5 cellular contexts compared by ENCODE assay signal in the genomic region with DNA sequence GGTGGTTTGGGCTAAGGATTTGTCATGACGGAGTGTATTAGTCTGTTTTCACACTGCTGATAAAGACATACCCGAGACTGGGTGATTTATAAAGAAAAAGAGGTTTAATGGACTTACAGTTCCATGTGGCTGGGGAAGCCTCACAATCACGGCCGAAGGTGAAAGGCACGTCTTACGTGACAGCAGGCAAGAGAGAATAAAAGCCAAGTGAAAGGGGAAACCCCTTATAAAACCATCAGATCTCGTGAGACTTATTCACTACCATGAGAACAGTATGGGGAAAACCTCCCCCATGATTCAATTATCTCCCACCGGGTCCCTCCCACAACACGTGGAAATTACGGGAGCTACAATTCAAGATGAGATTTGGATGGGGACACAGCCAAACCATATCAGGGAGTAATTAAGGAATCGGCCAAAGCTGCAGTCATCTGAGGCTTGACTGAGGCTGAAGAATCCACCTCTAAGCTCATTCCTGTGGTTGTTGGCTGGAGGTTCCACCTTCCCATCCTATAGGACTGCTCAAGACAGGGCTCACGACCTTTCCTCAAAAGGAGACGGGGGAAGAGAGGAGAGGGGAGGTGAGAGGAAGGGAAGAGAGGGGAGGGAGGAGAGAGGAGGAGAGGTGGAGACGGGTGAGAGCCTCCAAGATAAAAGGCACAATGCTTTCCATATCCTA. TPM values are rescaled to one million over a fixed set of nuclear protein-coding genes. Genes with fewer than 3 reads are reported as not detected.
"Had no signal": no experiment of that assay in that cellular context is flagged by ENCODE, and none has a peak within 500 bp of the region (broad histone marks: within the 10 kb centered on the region; RNA-seq: fewer than 3 reads in every experiment).

No MANE protein-coding gene starts in this region.

RNA-seq across cellular contexts. Expression of gene SSTR2, which starts 14.0 kb away (rescaled TPM):
- total RNA-seq: dermis microvascular lymphatic vessel endothelial cell; fibroblast of villous mesenchyme; mammary epithelial cell; naive thymus-derived CD8-positive, alpha-beta T cell had no signal
- polyA plus RNA-seq: immature natural killer cell; mammary epithelial cell; naive thymus-derived CD8-positive, alpha-beta T cell had no signal
